ENCODE assay signal across 16 cellular contexts in genomic region chr11:33490842-33491370, GRCh38.
"Had no signal": no experiment of that assay in that cellular context is flagged by ENCODE, and none has a peak within 500 bp of the region (broad histone marks: within the 10 kb centered on the region; RNA-seq: fewer than 3 reads in every experiment).

No MANE protein-coding gene starts in this region.

- ATAC-seq: activated CD8-positive, alpha-beta T cell treated with anti-CD3 and anti-CD28 coated beads for 36 hours; activated T-cell treated with anti-CD3 and anti-CD28 coated beads, Interleukin-2, amount 50 U/mL, for 4 hours; esophagus mucosa; left ventricle myocardium superior; natural killer cell; stimulated activated memory B cell treated with anti-CD40 and anti-IgM and Interleukin-4, amounts not matched to agents 10 μg/mL and 1 μg/mL and 100 μg/mL, for 72 hours had no signal

- DNase-seq: activated B cell treated with CpG ODN at 0.5 μM for 24 hours; activated CD4-positive, alpha-beta T cell treated with anti-CD3 and anti-CD28 coated beads for 48 hours; activated CD8-positive, alpha-beta T cell treated with anti-CD3 and anti-CD28 coated beads for 36 hours; activated effector memory CD4-positive, alpha-beta T cell treated with Interleukin-2 at 50 U/mL for 16 hours; activated naive CD4-positive, alpha-beta T cell treated with anti-CD3 and anti-CD28 coated beads, Interleukin-2, amount 50 U/mL, for 16 hours; activated T-cell treated with anti-CD3 and anti-CD28 coated beads, Interleukin-2, amount 50 U/mL, for 4 hours; central memory CD4-positive, alpha-beta T cell; colonic mucosa; kidney glomerular epithelial cell; left ventricle myocardium superior; mesenchymal stem cell; natural killer cell; nucleus accumbens; stimulated activated CD4-positive, alpha-beta T cell treated with anti-CD3 and anti-CD28 coated beads, Interleukin-2, amount 100 ng/mL, for 48 hours had no signal

- H3K9me3 ChIP-seq: colonic mucosa had no signal

- H3K4me1 ChIP-seq: colonic mucosa had no signal

- H3K36me3 ChIP-seq: colonic mucosa had no signal

- H3K4me3 ChIP-seq: colonic mucosa had no signal

- H3K27ac ChIP-seq: colonic mucosa had no signal

- H3K27me3 ChIP-seq: colonic mucosa had no signal
